In the genomic region with DNA sequence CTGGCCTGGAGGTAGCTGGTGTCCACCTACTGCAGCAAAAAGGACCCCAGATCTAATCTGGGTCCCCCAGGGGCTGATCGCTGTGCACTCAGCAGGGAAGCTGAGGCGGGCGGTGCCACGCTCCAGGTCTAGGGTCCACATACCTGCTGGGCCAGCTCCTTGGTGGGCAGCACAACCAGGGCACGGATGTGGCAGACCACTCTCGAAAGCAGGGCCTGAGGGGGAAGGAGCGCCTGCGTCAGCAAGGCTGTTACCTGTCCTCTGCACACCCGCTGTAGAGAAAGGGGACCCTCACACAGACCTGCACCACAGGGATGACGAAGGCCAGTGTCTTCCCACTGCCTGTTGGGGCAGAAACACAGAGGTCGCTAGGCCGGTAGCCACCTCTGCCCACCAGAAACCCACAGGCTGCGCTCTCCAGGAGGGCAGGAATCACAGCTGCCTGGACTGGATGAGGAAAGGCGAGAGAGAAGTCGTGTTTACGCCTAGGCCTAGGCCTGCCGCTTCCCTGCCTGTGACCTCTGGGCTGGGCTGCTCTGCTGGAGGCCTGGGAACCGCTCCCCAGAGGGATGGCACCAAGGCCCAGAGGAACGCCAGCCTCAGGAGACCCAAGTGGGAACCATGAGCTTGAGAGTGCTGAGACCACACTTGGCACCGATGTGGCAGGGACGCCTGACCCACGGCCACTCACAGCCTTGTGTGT, we compare ENCODE assay signal across 13 cellular contexts. TPM values are rescaled to one million over a fixed set of nuclear protein-coding genes. Genes with fewer than 3 reads are reported as not detected.
DNase-seq lines count a peak whose midpoint lies in the region; ATAC-seq, FAIRE-seq and TF ChIP-seq lines count a peak whose summit lies in the region.
"Had no signal": no experiment of that assay in that cellular context is flagged by ENCODE, and none has a peak within 500 bp of the region (broad histone marks: within the 10 kb centered on the region; RNA-seq: fewer than 3 reads in every experiment).

No MANE protein-coding gene starts in this region.

- TF ChIP-seq POLR2A in GM12878 (IDR thresholded peaks at IDR 0.05; ENCODE audit: low read depth, low read length): no peak

- H3K9ac ChIP-seq in HUES6 (ENCODE audit: low read length): peak overlapping the region; percentile 38
- H3K9ac ChIP-seq in GM12878 (ENCODE audit: control insufficient read depth, insufficient read depth, low read length): no peak overlapping the region

- H3K4me3 ChIP-seq in CD4-positive, alpha-beta memory T cell (ENCODE audit: low read length in 2 of 2): no peak overlapping the region
- H3K4me3 ChIP-seq in HUES6 (ENCODE audit: low read depth, low read length) (no peak overlapping the region), GM12878 (peak overlapping the region; percentile 88; the same call in 1 of the 2 replicates), neuron (ENCODE audit: low read length) (peak overlapping the region; percentile 84)
- H3K4me3 ChIP-seq: mucosa of descending colon had no signal

- SMC1A ChIA-PET in GM12878 (lab: Charles Lee; ENCODE audit: uncharacterized antibody, unreplicated experiment): no interaction called here

- intact Hi-C loops in CD4-positive, alpha-beta memory T cell (cut with micrococcal nuclease): loop anchor here (10.0 kb wide), 1 partner anchor 217 kb away; the partner anchor contains the start of gene PUS1
- intact Hi-C loops in GM12878 (cut with micrococcal nuclease; ENCODE audit: unreplicated experiment): loop anchor here (2.0 kb wide), 1 partner anchor 69 kb away; no protein-coding TSS in a partner anchor

- peaks cover 33% of the 10 kb centered on the region for H3K36me3 ChIP-seq in CD4-positive, alpha-beta memory T cell (ENCODE audit: insufficient read depth, low read length)
- peaks cover 55% of the 10 kb centered on the region for H3K36me3 ChIP-seq in HUES6 (ENCODE audit: control insufficient read depth, insufficient read depth, low read length)
- H3K36me3 ChIP-seq in GM12878 (ENCODE audit: control insufficient read depth in 2 of 2, insufficient read depth in 2 of 2, low read length in 1 of 2): peaks cover 3 to 23% of the 10 kb centered on the region in 2 experiments; a peak in 3 of 4 replicates
- H3K36me3 ChIP-seq in neuron (ENCODE audit: insufficient read depth, low read length): peaks cover 39% of the 10 kb centered on the region

- H3K27me3 Mint-ChIP-seq in CD4-positive, alpha-beta memory T cell: peaks cover 0 to 2% of the 10 kb centered on the region in 2 donors

- no peak for TF ChIP-seq CTCF in GM12878 (IDR thresholded peaks at IDR 0.05 in 2 of 3, conservative IDR thresholded peaks at IDR 0.05 in 1 of 3; ENCODE audit: control insufficient read depth in 2 of 3, extremely low read depth in 1 of 3, insufficient read depth in 1 of 3, low read depth in 3 of 3, low read length in 3 of 3)

- ATAC-seq in GM12878 (no peak), HG03439 (IDR thresholded peaks at IDR 0.05; ENCODE audit: unreplicated experiment) (no peak), GM18867 (IDR thresholded peaks at IDR 0.05; ENCODE audit: unreplicated experiment) (no peak)
- ATAC-seq: mucosa of descending colon had no signal

- peaks cover 27% of the 10 kb centered on the region for H3K4me1 ChIP-seq in CD4-positive, alpha-beta memory T cell (ENCODE audit: insufficient read depth, low read length)
- H3K4me1 ChIP-seq in HUES6 (ENCODE audit: control insufficient read depth, insufficient read depth, low read length): peaks cover 7% of the 10 kb centered on the region; the same call in 1 of the 2 replicates
- H3K4me1 ChIP-seq in GM12878 (ENCODE audit: control insufficient read depth, insufficient read depth, low read length): peaks cover 11% of the 10 kb centered on the region
- H3K4me1 ChIP-seq in neuron (ENCODE audit: insufficient read depth, low read length): peaks cover 17% of the 10 kb centered on the region

- H2AFZ ChIP-seq in GM12878 (ENCODE audit: control insufficient read depth, low read depth, low read length): no peak overlapping the region
- no peak overlapping the region for H2AFZ ChIP-seq in neuron (ENCODE audit: low read depth, low read length)

- no peak for TF ChIP-seq EP300 in GM12878 (IDR thresholded peaks at IDR 0.05; ENCODE audit: borderline replicate concordance in 1 of 2, control insufficient read depth in 1 of 2, low read depth in 2 of 2, low read length in 2 of 2)

- no TSS peak for BruUV-seq in GM12878 (replicated peaks; lab: Mats Ljungman, UMichigan)

- no peaks in the 10 kb centered on the region for H3K27me3 ChIP-seq in CD4-positive, alpha-beta memory T cell (ENCODE audit: insufficient read depth, low read length)
- H3K27me3 ChIP-seq in HUES6 (ENCODE audit: control insufficient read depth, insufficient read depth, low read length): no peaks in the 10 kb centered on the region
- no peaks in the 10 kb centered on the region for H3K27me3 ChIP-seq in GM12878 (replicated peaks in 1 of 2; ENCODE audit: control insufficient read depth in 2 of 2, insufficient read depth in 2 of 2, low read length in 1 of 2)
- no peaks in the 10 kb centered on the region for H3K27me3 ChIP-seq in neuron (ENCODE audit: insufficient read depth, low read length)

- no peak for DNase-seq in CD4-positive, alpha-beta memory T cell
- DNase-seq in GM12878 (ENCODE audit: low read depth, low spot score) (no peak), epidermal melanocyte (ENCODE audit: insufficient read length, low spot score) (no peak), GDM1 (lab: John Stamatoyannopoulos, UW) (no peak)
- DNase-seq: anterior cingulate cortex, hypothalamus, small intestine had no signal

- in situ Hi-C loops in GM12878 (cut with MboI): no loop called here

- no peak overlapping the region for H3K27ac ChIP-seq in CD4-positive, alpha-beta memory T cell (ENCODE audit: low read depth, low read length)
- no peak overlapping the region for H3K27ac ChIP-seq in HUES6 (ENCODE audit: low read depth, low read length)
- no peak overlapping the region for H3K27ac ChIP-seq in GM12878 (ENCODE audit: control insufficient read depth, insufficient read depth)

- RAD21 ChIA-PET in GM12878 (lab: Charles Lee; ENCODE audit: unreplicated experiment): no interaction called here

- FAIRE-seq in GM12878 (lab: Jason Lieb, UNC): no peak
- FAIRE-seq: endothelial cell of umbilical vein, small intestine had no signal

- peaks cover 21 to 25% of the 10 kb centered on the region in 2 donors for H3K36me3 Mint-ChIP-seq in CD4-positive, alpha-beta memory T cell

- peak overlapping the region in 5 of 7 donors; percentile 29 to 92 (median 74) for H3K27ac Mint-ChIP-seq in CD4-positive, alpha-beta memory T cell

- H3K79me2 ChIP-seq in GM12878 (ENCODE audit: control insufficient read depth, insufficient read depth, low read length): peaks cover 38% of the 10 kb centered on the region

- peak overlapping the region; percentile 92 for H3K4me2 ChIP-seq in GM12878 (ENCODE audit: control insufficient read depth, insufficient read depth)

- 95% methylated on average over 22 of the region's 22 CpGs for WGBS in GM12878 (ENCODE audit: insufficient coverage, insufficient replicate concordance, low lambda C conversion rate, missing lambda C conversion rate)

- H3K9me3 Mint-ChIP-seq in CD4-positive, alpha-beta memory T cell: peaks cover 0 to 4% (median 0%) of the 10 kb centered on the region in 8 donors

- peak overlapping the region; percentile 53 to 87 (median 84) for H3K4me3 Mint-ChIP-seq in CD4-positive, alpha-beta memory T cell

- H4K20me1 ChIP-seq in GM12878 (ENCODE audit: control insufficient read depth, insufficient read depth): no peaks in the 10 kb centered on the region

- no peak for TF ChIP-seq RAD21 in GM12878 (IDR thresholded peaks at IDR 0.05; ENCODE audit: insufficient read depth, low read depth, low read length)

- H3K4me1 Mint-ChIP-seq in CD4-positive, alpha-beta memory T cell: peaks cover 15 to 42% (median 28%) of the 10 kb centered on the region in 4 donors

- CTCF ChIA-PET in CD4-positive, alpha-beta memory T cell (lab: Charles Lee; ENCODE audit: partially characterized antibody): interaction anchor here (1.0 kb wide), 1 partner anchor 11 kb away, joined by 3 read pairs; no protein-coding TSS in a partner anchor
- CTCF ChIA-PET in GM12878 (lab: Yijun Ruan, JAX): interaction anchor here (0.6 kb wide), 1 partner anchor 306 kb away, joined by 3 read pairs; no protein-coding TSS in a partner anchor

- H3K9me3 ChIP-seq in CD4-positive, alpha-beta memory T cell (ENCODE audit: control insufficient read depth in 1 of 2, low read length in 2 of 2): no peaks in the 10 kb centered on the region
- H3K9me3 ChIP-seq in HUES6 (ENCODE audit: control insufficient read depth, insufficient read depth, low read depth, low read length) (no peaks in the 10 kb centered on the region), GM12878 (replicated peaks; ENCODE audit: control insufficient read depth, insufficient read depth, low read length) (no peaks in the 10 kb centered on the region), neuron (ENCODE audit: low read length) (no peaks in the 10 kb centered on the region)
- H3K9me3 ChIP-seq: mucosa of descending colon had no signal

- POLR2A ChIA-PET in CD4-positive, alpha-beta memory T cell (lab: Charles Lee; ENCODE audit: partially characterized antibody): no interaction called here
- POLR2A ChIA-PET in GM12878 (lab: Charles Lee): interaction anchor here (0.6 kb wide), 1 partner anchor 133 kb away, joined by 3 read pairs; no protein-coding TSS in a partner anchor

RNA-seq across cellular contexts. Expression of gene DDX51, which starts 2.0 kb away (rescaled TPM):
- total RNA-seq in CD4-positive, alpha-beta memory T cell: 10 to 100 TPM; 42.1 to 42.9 TPM
- polyA plus RNA-seq in CD4-positive, alpha-beta memory T cell: 10 to 100 TPM in 1 of 2 donors, 1 to 10 TPM in 1; 4.0 to 13.0 TPM
- 42.9 and 51.7 TPM in 2 replicates for total RNA-seq in GM12878 (2013; cell fraction: nucleolus; rRNA removed)
- total RNA-seq in GM12878 (2014; rRNA removed) (12.9 and 16.2 TPM in 2 replicates), GM12878 (2014; rRNA removed; fragmentation: Illumina TruSeq; extraction: Trizol) (7.5 and 8.1 TPM in 2 replicates), GM12878 (2021) (27.7 and 29.1 TPM in 2 replicates)
- polyA plus RNA-seq in GM12878 (2011; ENCODE audit: low read depth): 8.2 TPM
- polyA plus RNA-seq in GM12878 (2011; rRNA removed) (4.6 and 9.4 TPM in 2 replicates), GM12878 (2014; fragmentation: Illumina TruSeq; extraction: Trizol) (7.3 and 10.5 TPM in 2 replicates), GM12878 (2014; fragmentation: Nextera tagmentation; extraction: Ambion mirVana) (1 to 10 TPM in 1 of 2 experiments, under 1 TPM in 1; 0.97 to 1.6 TPM), GM12878 (2014; rRNA removed) (24.9 and 26.7 TPM in 2 replicates), GM12878 (2016; fragmentation: Nextera tagmentation; extraction: Ambion mirVana) (10 to 100 TPM in 1 of 2 experiments, 1 to 10 TPM in 1; 1.7 to 10.3 TPM)
- 10.0 and 18.0 TPM in 2 replicates for polyA plus RNA-seq in GM12878 (2011; cell fraction: cytosol; rRNA removed)
- polyA plus RNA-seq in GM12878 (2011; cell fraction: nucleus; rRNA removed): 71.9 and 97.4 TPM in 2 replicates
- polyA plus RNA-seq in GM12878 (2012): 15.6 and 23.5 TPM in 2 replicates
- 8.0 and 11.4 TPM in 2 replicates for polyA minus RNA-seq in GM12878 (2011; rRNA and poly(A)+ RNA removed)
- 6.0 and 6.7 TPM in 2 replicates for polyA minus RNA-seq in GM12878 (2011; cell fraction: cytosol; rRNA and poly(A)+ RNA removed)
- 17.3 and 29.9 TPM in 2 replicates for polyA minus RNA-seq in GM12878 (2011; cell fraction: nucleus; rRNA and poly(A)+ RNA removed)

RNA-seq across cellular contexts. Expression of gene NOC4L, which starts 2.1 kb away (rescaled TPM):
- total RNA-seq in CD4-positive, alpha-beta memory T cell: 10 to 100 TPM; 17.0 to 18.5 TPM
- 10 to 100 TPM; 13.9 to 26.0 TPM for polyA plus RNA-seq in CD4-positive, alpha-beta memory T cell
- 7.8 and 8.6 TPM in 2 replicates for total RNA-seq in GM12878 (2013; cell fraction: nucleolus; rRNA removed)
- total RNA-seq in GM12878 (2014; rRNA removed): 22.6 and 32.0 TPM in 2 replicates
- total RNA-seq in GM12878 (2014; rRNA removed; fragmentation: Illumina TruSeq; extraction: Trizol): 4.7 and 7.4 TPM in 2 replicates
- total RNA-seq in GM12878 (2021): 45.2 and 45.3 TPM in 2 replicates
- polyA plus RNA-seq in GM12878 (2011; ENCODE audit: low read depth): 4.1 TPM
- 1.2 and 4.6 TPM in 2 replicates for polyA plus RNA-seq in GM12878 (2011; rRNA removed)
- 8.2 and 9.6 TPM in 2 replicates for polyA plus RNA-seq in GM12878 (2011; cell fraction: cytosol; rRNA removed)
- 20.7 and 33.0 TPM in 2 replicates for polyA plus RNA-seq in GM12878 (2011; cell fraction: nucleus; rRNA removed)
- 18.3 and 19.4 TPM in 2 replicates for polyA plus RNA-seq in GM12878 (2012)
- 2.7 and 7.9 TPM in 2 replicates for polyA plus RNA-seq in GM12878 (2014; fragmentation: Illumina TruSeq; extraction: Trizol)
- polyA plus RNA-seq in GM12878 (2014; fragmentation: Nextera tagmentation; extraction: Ambion mirVana): 1 to 10 TPM in 1 of 2 experiments, under 1 TPM in 1; 0.72 to 3.7 TPM
- 22.6 and 32.9 TPM in 2 replicates for polyA plus RNA-seq in GM12878 (2014; rRNA removed)
- polyA plus RNA-seq in GM12878 (2016; fragmentation: Nextera tagmentation; extraction: Ambion mirVana): 10 to 100 TPM; 65.0 to 68.2 TPM
- polyA minus RNA-seq in GM12878 (2011; rRNA and poly(A)+ RNA removed): 2.0 and 5.5 TPM in 2 replicates
- 9.8 and 12.6 TPM in 2 replicates for polyA minus RNA-seq in GM12878 (2011; cell fraction: cytosol; rRNA and poly(A)+ RNA removed)
- polyA minus RNA-seq in GM12878 (2011; cell fraction: nucleus; rRNA and poly(A)+ RNA removed): 5.4 and 8.8 TPM in 2 replicates

Comparison
In these comparisons a context has a peak if more than half of its experiments do, and no peak if none do; other contexts are left out.
1. H3K4me3 ChIP-seq: peak in GM12878 (single experiment) and neuron (single experiment); none in CD4-positive, alpha-beta memory T cell (0 of 2) and HUES6 (single experiment).